ENCODE assay signal across 8 cellular contexts in the genomic region with DNA sequence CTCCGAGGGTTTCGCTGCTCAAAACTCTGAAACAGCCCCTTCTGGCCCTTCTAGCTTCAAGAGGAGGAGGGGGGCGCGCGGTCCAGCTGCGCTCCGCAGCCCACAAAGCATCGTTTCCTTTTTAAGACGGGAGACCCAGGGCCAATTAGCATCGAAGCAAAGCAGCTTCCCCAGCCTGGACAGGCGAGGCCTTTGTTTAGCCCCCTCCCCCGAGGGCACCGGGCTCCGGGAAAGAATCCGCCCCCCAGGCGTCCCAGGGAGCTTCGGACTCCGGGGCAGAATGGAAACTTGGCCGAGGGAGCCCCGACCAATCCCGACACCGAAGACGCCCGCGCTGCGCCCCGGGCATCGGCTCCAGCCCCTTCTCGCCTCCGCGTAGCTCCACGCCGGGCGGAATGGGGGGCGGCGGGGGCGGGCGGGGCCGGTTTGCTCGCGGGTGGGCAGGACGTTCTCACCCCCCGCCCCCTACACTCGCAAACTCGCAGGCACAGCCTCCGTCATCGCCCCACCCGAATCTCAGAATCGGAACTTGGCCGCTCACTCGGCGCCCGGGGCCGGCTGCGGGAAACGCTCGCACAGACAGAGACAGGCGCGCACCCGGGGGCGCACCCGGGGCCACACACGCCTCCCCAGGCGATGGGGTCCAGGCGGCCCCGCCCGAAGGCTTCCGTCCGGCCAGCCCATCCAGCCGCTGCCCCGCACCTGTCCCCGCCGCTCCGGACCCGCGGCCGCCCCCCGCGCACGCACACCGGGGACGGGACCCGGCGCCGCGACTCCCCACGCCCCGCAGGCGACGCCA. TPM values are rescaled to one million over a fixed set of nuclear protein-coding genes. Genes with fewer than 3 reads are reported as not detected.
DNase-seq lines count a peak whose midpoint lies in the region; ATAC-seq and TF ChIP-seq lines count a peak whose summit lies in the region.
"Had no signal": no experiment of that assay in that cellular context is flagged by ENCODE, and none has a peak within 500 bp of the region (broad histone marks: within the 10 kb centered on the region; RNA-seq: fewer than 3 reads in every experiment).

No MANE protein-coding gene starts in this region.

- no peaks in the 10 kb centered on the region for H3K36me3 Mint-ChIP-seq in endodermal cell (ENCODE audit: low read depth)
- H3K36me3 Mint-ChIP-seq: activated naive CD4-positive, alpha-beta T cell treated with anti-CD3 and anti-CD28 coated beads, Interleukin-2, amount 50 U/mL, for 72 hours had no signal

- no peak overlapping the region for H3K27ac Mint-ChIP-seq in endodermal cell
- H3K27ac Mint-ChIP-seq: activated naive CD4-positive, alpha-beta T cell treated with anti-CD3 and anti-CD28 coated beads, Interleukin-2, amount 50 U/mL, for 72 hours had no signal

- CTCF ChIA-PET in HEK293T (lab: Yijun Ruan, JAX) = interaction anchor here (1.1 kb wide), 1 partner anchor 29 kb away, joined by 3 read pairs; no protein-coding TSS in a partner anchor

- peak overlapping the region; percentile 46 for H3K4me3 Mint-ChIP-seq in endodermal cell

- H3K4me3 ChIP-seq in endodermal cell (ENCODE audit: low read length) = peak overlapping the region; percentile 45

- H3K27me3 ChIP-seq in endodermal cell (ENCODE audit: control insufficient read depth, insufficient read depth, low read length, poor library complexity, severe bottlenecking) = peaks cover 54% of the 10 kb centered on the region

- H3K27ac ChIP-seq in endodermal cell (ENCODE audit: low read depth, low read length) = peak overlapping the region; percentile 96

- no peaks in the 10 kb centered on the region for H3K9me3 ChIP-seq in endodermal cell (ENCODE audit: control insufficient read depth, low read length)

- peaks cover 3% of the 10 kb centered on the region for H3K4me1 ChIP-seq in endodermal cell (ENCODE audit: control insufficient read depth, insufficient read depth, low read length)

- H3K4me1 Mint-ChIP-seq in endodermal cell = no peaks in the 10 kb centered on the region

- no peaks in the 10 kb centered on the region for H3K36me3 ChIP-seq in endodermal cell (ENCODE audit: control insufficient read depth, insufficient read depth, low read length)

- no peak for ATAC-seq in activated CD4-positive, CD25-positive, alpha-beta regulatory T cell treated with anti-CD3 and anti-CD28 coated beads, Interleukin-2, amount 50 U/mL, for 24 hours
- ATAC-seq: HCT116 had no signal

- POLR2A ChIA-PET in HEK293T (lab: Yijun Ruan, JAX) = no interaction called here

- H3K9ac ChIP-seq in endodermal cell (ENCODE audit: extremely low read depth, low read length, poor library complexity, severe bottlenecking) = no peak overlapping the region

- H3K9me3 Mint-ChIP-seq in endodermal cell = peaks cover 8% of the 10 kb centered on the region
- H3K9me3 Mint-ChIP-seq: activated naive CD4-positive, alpha-beta T cell treated with anti-CD3 and anti-CD28 coated beads, Interleukin-2, amount 50 U/mL, for 72 hours had no signal

- WGBS in endodermal cell (ENCODE audit: insufficient coverage in 1 of 2, insufficient read length in 1 of 2), 2 experiments = 2 to 3% methylated on average over 12 to 90 of the region's 90 CpGs

- TF ChIP-seq CTCF in endodermal cell (conservative IDR thresholded peaks at IDR 0.05) = no peak

- H3K27me3 Mint-ChIP-seq in endodermal cell (ENCODE audit: insufficient read depth) = peaks cover 56% of the 10 kb centered on the region

- DNase-seq in HEK293T (ENCODE audit: extremely low spot score) (peak; percentile 21), endodermal cell (peak; percentile 79), retina (peak; percentile 91), superior temporal gyrus (ENCODE audit: extremely low spot score) (no peak)
- DNase-seq in activated effector memory CD4-positive, alpha-beta T cell treated with Interleukin-2 at 50 U/mL for 16 hours = no peak

TF ChIP-seq in HEK293T, 16 proteins besides CTCF, POLR2A, EP300 and RAD21:
- TF ChIP-seq BHLHE40 (IDR thresholded peaks at IDR 0.05; ENCODE audit: borderline replicate concordance) (no peak), ELF4 (IDR thresholded peaks at IDR 0.05) (no peak), HDGF (IDR thresholded peaks at IDR 0.05; ENCODE audit: borderline replicate concordance) (no peak), SUZ12 (IDR thresholded peaks at IDR 0.05) (no peak)

RNA-seq across cellular contexts. Expression of gene NKAIN4, which starts 0.6 kb away (rescaled TPM):
- total RNA-seq in endodermal cell = 1 to 10 TPM in 1 of 2 donors, under 1 TPM in 1; 0.24 to 1.7 TPM
- 51.9 TPM for polyA plus RNA-seq in endodermal cell (2013, experiment 1 of 2)
- polyA plus RNA-seq in endodermal cell (2013, experiment 2 of 2) = 40.1 TPM
- total RNA-seq: activated naive CD4-positive, alpha-beta T cell treated with anti-CD3 and anti-CD28 coated beads, Interleukin-2, amount 50 U/mL, for 72 hours had no signal

RNA-seq across cellular contexts. Expression of gene BIRC7, which starts 17.9 kb away (rescaled TPM):
- not detected for total RNA-seq in endodermal cell
- polyA plus RNA-seq in endodermal cell (2013, experiment 1 of 2) = 0.28 TPM
- 0.21 TPM for polyA plus RNA-seq in endodermal cell (2013, experiment 2 of 2)

RNA-seq across cellular contexts. Expression of gene ARFGAP1, which starts 19.0 kb away (rescaled TPM):
- 100 to 1,000 TPM; 159 to 208 TPM for total RNA-seq in endodermal cell
- 122 TPM for polyA plus RNA-seq in endodermal cell (2013, experiment 1 of 2)
- 97.6 TPM for polyA plus RNA-seq in endodermal cell (2013, experiment 2 of 2)

RNA-seq across cellular contexts. Expression of gene YTHDF1, which starts 37.7 kb away (rescaled TPM):
- 10 to 100 TPM; 64.9 to 73.2 TPM for total RNA-seq in endodermal cell
- polyA plus RNA-seq in endodermal cell (2013, experiment 1 of 2) = 43.0 TPM
- polyA plus RNA-seq in endodermal cell (2013, experiment 2 of 2) = 41.6 TPM

RNA-seq across cellular contexts. Expression of gene COL20A1, which starts 39.3 kb away (rescaled TPM):
- total RNA-seq in endodermal cell = under 1 TPM in 1 of 2 donors, not detected in 1; 0.44 TPM
- polyA plus RNA-seq in endodermal cell (2013, experiment 1 of 2) = 0.53 TPM
- 0.46 TPM for polyA plus RNA-seq in endodermal cell (2013, experiment 2 of 2)

Comparison
In these comparisons a context has a peak if more than half of its experiments do, and no peak if none do; other contexts are left out.
1. DNase-seq: peak in HEK293T (single experiment), endodermal cell (single experiment) and retina (single experiment); none in superior temporal gyrus (single experiment) and activated effector memory CD4-positive, alpha-beta T cell treated with Interleukin-2 at 50 U/mL for 16 hours (single experiment).